ENCODE assay signal across 25 cellular contexts in the genomic region with DNA sequence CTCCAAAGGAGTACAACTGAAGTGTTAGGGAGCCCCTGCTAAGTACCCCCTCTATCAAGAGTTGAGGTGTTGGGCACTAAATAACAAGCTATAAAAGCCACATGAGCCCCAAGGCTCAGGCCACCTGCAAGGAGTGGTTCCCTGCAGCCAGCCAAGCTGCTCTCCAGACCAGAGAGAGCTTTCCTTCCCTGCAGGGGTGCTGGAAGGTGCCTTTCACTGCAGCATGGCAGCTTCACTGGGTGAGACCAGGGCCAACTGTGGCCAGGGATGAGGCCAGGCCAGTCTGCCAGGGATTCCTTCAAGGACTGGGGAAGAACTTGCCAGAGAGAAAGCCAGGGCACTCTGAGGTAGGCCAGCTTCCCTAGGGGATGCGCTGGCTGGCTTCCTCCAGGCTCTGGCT. TPM values are rescaled to one million over a fixed set of nuclear protein-coding genes. Genes with fewer than 3 reads are reported as not detected.
"Had no signal": no experiment of that assay in that cellular context is flagged by ENCODE, and none has a peak within 500 bp of the region (broad histone marks: within the 10 kb centered on the region; RNA-seq: fewer than 3 reads in every experiment).

No MANE protein-coding gene starts in this region.

- H3K9me3 ChIP-seq: breast epithelium, left ventricle myocardium inferior, testis, upper lobe of right lung had no signal

- H3K4me3 ChIP-seq: breast epithelium, left ventricle myocardium inferior, testis, upper lobe of right lung had no signal

- ATAC-seq: naive thymus-derived CD8-positive, alpha-beta T cell; stimulated activated naive B cell treated with anti-CD40 and anti-IgM and Interleukin-4, amounts not matched to agents 10 μg/mL and 1 μg/mL and 100 μg/mL, for 72 hours; upper lobe of right lung had no signal

- H3K27me3 ChIP-seq: breast epithelium, foreskin keratinocyte, testis, upper lobe of right lung had no signal

- H3K9me3 Mint-ChIP-seq: activated CD4-positive, alpha-beta memory T cell treated with anti-CD3 and anti-CD28 coated beads, Interleukin-2, amount 10 ng/mL, durations not matched to agents 7 days and 5 days; activated CD4-positive, alpha-beta T cell treated with anti-CD3 and anti-CD28 coated beads, Interleukin-2, amount 10 ng/mL, durations not matched to agents 24 days and 14 days; activated naive CD4-positive, alpha-beta T cell treated with anti-CD3 and anti-CD28 coated beads for 36 hours; activated naive CD8-positive, alpha-beta T cell treated with anti-CD3 and anti-CD28 coated beads, Interleukin-2, amount 10 ng/mL, durations not matched to agents 7 days and 5 days; activated T-cell treated with anti-CD3 and anti-CD28 coated beads, Interleukin-2, amount 50 U/mL, for 72 hours; central memory CD8-positive, alpha-beta T cell; naive thymus-derived CD8-positive, alpha-beta T cell; stimulated activated naive B cell treated with anti-CD40 and anti-IgM and Interleukin-4, amounts not matched to agents 10 μg/mL and 1 μg/mL and 100 μg/mL, for 72 hours had no signal

- H3K4me3 Mint-ChIP-seq: activated CD4-positive, alpha-beta memory T cell treated with anti-CD3 and anti-CD28 coated beads, Interleukin-2, amount 10 ng/mL, durations not matched to agents 7 days and 5 days; activated CD4-positive, alpha-beta T cell treated with anti-CD3 and anti-CD28 coated beads, Interleukin-2, amount 10 ng/mL, durations not matched to agents 24 days and 14 days; activated naive CD4-positive, alpha-beta T cell treated with anti-CD3 and anti-CD28 coated beads for 36 hours; activated naive CD8-positive, alpha-beta T cell treated with anti-CD3 and anti-CD28 coated beads, Interleukin-2, amount 10 ng/mL, durations not matched to agents 7 days and 5 days; activated T-cell treated with anti-CD3 and anti-CD28 coated beads, Interleukin-2, amount 50 U/mL, for 72 hours; central memory CD8-positive, alpha-beta T cell; naive thymus-derived CD8-positive, alpha-beta T cell; stimulated activated naive B cell treated with anti-CD40 and anti-IgM and Interleukin-4, amounts not matched to agents 10 μg/mL and 1 μg/mL and 100 μg/mL, for 72 hours had no signal

- DNase-seq: activated CD4-positive, alpha-beta memory T cell treated with anti-CD3 and anti-CD28 coated beads, Interleukin-2, amount 10 ng/mL, durations not matched to agents 7 days and 5 days; activated CD4-positive, alpha-beta T cell treated with anti-CD3 and anti-CD28 coated beads, Interleukin-2, amount 10 ng/mL, durations not matched to agents 24 days and 14 days; activated CD4-positive, CD25-positive, alpha-beta regulatory T cell; activated effector memory CD4-positive, alpha-beta T cell treated with Interleukin-2 at 50 U/mL for 16 hours; activated naive CD4-positive, alpha-beta T cell treated with anti-CD3 and anti-CD28 coated beads for 36 hours; activated naive CD8-positive, alpha-beta T cell treated with anti-CD3 and anti-CD28 coated beads, Interleukin-2, amount 10 ng/mL, durations not matched to agents 7 days and 5 days; activated T-cell treated with anti-CD3 and anti-CD28 coated beads, Interleukin-2, amount 50 U/mL, for 72 hours; amniotic stem cell; foreskin keratinocyte; hippocampal formation; kidney glomerular epithelial cell; left ventricle myocardium inferior; naive thymus-derived CD8-positive, alpha-beta T cell; retina; stimulated activated CD4-positive, alpha-beta T cell treated with anti-CD3 and anti-CD28 coated beads, Interleukin-2, amount 100 ng/mL, for 48 hours; stimulated activated CD8-positive, alpha-beta memory T cell treated with anti-CD3 and anti-CD28 coated beads, Interleukin-4, amount 100 ng/mL, for 48 hours; stimulated activated naive B cell treated with anti-CD40 and anti-IgM and Interleukin-4, amounts not matched to agents 10 μg/mL and 1 μg/mL and 100 μg/mL, for 72 hours; T1000; testis; upper lobe of right lung had no signal

- H3K36me3 ChIP-seq: breast epithelium, left ventricle myocardium inferior, upper lobe of right lung had no signal

- H3K27ac Mint-ChIP-seq: activated CD4-positive, alpha-beta memory T cell treated with anti-CD3 and anti-CD28 coated beads, Interleukin-2, amount 10 ng/mL, durations not matched to agents 7 days and 5 days; activated CD4-positive, alpha-beta T cell treated with anti-CD3 and anti-CD28 coated beads, Interleukin-2, amount 10 ng/mL, durations not matched to agents 24 days and 14 days; activated naive CD4-positive, alpha-beta T cell treated with anti-CD3 and anti-CD28 coated beads for 36 hours; activated naive CD8-positive, alpha-beta T cell treated with anti-CD3 and anti-CD28 coated beads, Interleukin-2, amount 10 ng/mL, durations not matched to agents 7 days and 5 days; activated T-cell treated with anti-CD3 and anti-CD28 coated beads, Interleukin-2, amount 50 U/mL, for 72 hours; naive thymus-derived CD8-positive, alpha-beta T cell; progenitor cell of endocrine pancreas; stimulated activated naive B cell treated with anti-CD40 and anti-IgM and Interleukin-4, amounts not matched to agents 10 μg/mL and 1 μg/mL and 100 μg/mL, for 72 hours had no signal

- H3K4me1 ChIP-seq: breast epithelium, foreskin keratinocyte had no signal

- H3K27ac ChIP-seq: breast epithelium, foreskin keratinocyte, left ventricle myocardium inferior, testis, upper lobe of right lung had no signal

- H3K36me3 Mint-ChIP-seq: activated naive CD8-positive, alpha-beta T cell treated with anti-CD3 and anti-CD28 coated beads, Interleukin-2, amount 10 ng/mL, durations not matched to agents 7 days and 5 days; naive thymus-derived CD8-positive, alpha-beta T cell; stimulated activated naive B cell treated with anti-CD40 and anti-IgM and Interleukin-4, amounts not matched to agents 10 μg/mL and 1 μg/mL and 100 μg/mL, for 72 hours had no signal

- H3K4me1 Mint-ChIP-seq: central memory CD8-positive, alpha-beta T cell; naive thymus-derived CD8-positive, alpha-beta T cell had no signal

RNA-seq across cellular contexts. Expression of gene GADD45G, which starts 14.9 kb away (rescaled TPM):
- total RNA-seq: epithelial cell of proximal tubule, foreskin keratinocyte, lung microvascular endothelial cell had no signal
